Comparison of ENCODE assay signal across 8 cellular contexts in genomic region chr6:43263314-43264178, GRCh38. TPM values are rescaled to one million over a fixed set of nuclear protein-coding genes. Genes with fewer than 3 reads are reported as not detected.
DNase-seq lines count a peak whose midpoint lies in the region; ATAC-seq and TF ChIP-seq lines count a peak whose summit lies in the region.

No MANE protein-coding gene starts in this region.

- no peak for TF ChIP-seq POLR2A in tibial nerve (IDR thresholded peaks at IDR 0.05)

- no peaks in the 10 kb centered on the region for H3K4me1 ChIP-seq in foreskin keratinocyte
- H3K4me1 ChIP-seq in tibial nerve = peaks cover 0 to 5% (median 0%) of the 10 kb centered on the region in 4 donors

- 50 to 54% methylated on average over 10 to 11 of the region's 12 CpGs for WGBS in tibial nerve, 2 donors

- peak; percentile 80 for DNase-seq in RWPE1 (ENCODE audit: low spot score)
- peak; percentile 53 for DNase-seq in activated T-helper 9 cell treated with anti-CD3 and anti-CD28 coated beads, Interleukin-2, amount 50 U/mL, for 16 hours (ENCODE audit: low read depth)
- DNase-seq in foreskin keratinocyte = peak in 1 of 2 donors; percentile 46
- no peak for DNase-seq in osteocyte (ENCODE audit: extremely low spot score, unreplicated experiment)
- DNase-seq in tibial nerve (ENCODE audit: low spot score in 2 of 2) = peak in 1 of 2 donors; percentile 42

- peaks cover 16% of the 10 kb centered on the region for H3K27me3 ChIP-seq in foreskin keratinocyte
- peaks cover 0 to 3% of the 10 kb centered on the region in 2 donors for H3K27me3 ChIP-seq in tibial nerve

- no peak overlapping the region for H3K4me3 Mint-ChIP-seq in osteocyte (ENCODE audit: unreplicated experiment)

- no peak overlapping the region for H3K27ac Mint-ChIP-seq in osteocyte (ENCODE audit: unreplicated experiment)

- H3K9me3 ChIP-seq in tibial nerve = no peaks in the 10 kb centered on the region

- POLR2A ChIA-PET in RWPE1 (lab: Yijun Ruan, JAX; ENCODE audit: low non-redundant PET) = no interaction called here

- peaks cover 9% of the 10 kb centered on the region for H3K4me1 Mint-ChIP-seq in osteocyte (ENCODE audit: unreplicated experiment)

- no peaks in the 10 kb centered on the region for H3K9me3 Mint-ChIP-seq in osteocyte (ENCODE audit: unreplicated experiment)

- peaks cover 12% of the 10 kb centered on the region for H3K27me3 Mint-ChIP-seq in osteocyte (ENCODE audit: unreplicated experiment)

- H3K27ac ChIP-seq in 22Rv1 (no peak overlapping the region), RWPE1 (no peak overlapping the region), foreskin keratinocyte (no peak overlapping the region), tibial nerve (no peak overlapping the region)

- no peak for TF ChIP-seq EP300 in tibial nerve (IDR thresholded peaks at IDR 0.05)

- TF ChIP-seq CTCF in 22Rv1 (IDR thresholded peaks at IDR 0.05) = peak; percentile 93
- TF ChIP-seq CTCF in RWPE1 (conservative IDR thresholded peaks at IDR 0.05; ENCODE audit: low read depth) = peak; percentile 87
- TF ChIP-seq CTCF in foreskin keratinocyte (conservative IDR thresholded peaks at IDR 0.05) = peak; percentile 86
- TF ChIP-seq CTCF in osteocyte (IDR thresholded peaks at IDR 0.05) = peak; percentile 86
- TF ChIP-seq CTCF in tibial nerve (IDR thresholded peaks at IDR 0.05) = peak; percentile 61 to 73 (median 65)

- no peak overlapping the region for H3K4me3 ChIP-seq in tibial nerve

- no peaks in the 10 kb centered on the region for H3K36me3 Mint-ChIP-seq in osteocyte (ENCODE audit: unreplicated experiment)

- CTCF ChIA-PET in RWPE1 (lab: Yijun Ruan, JAX) = interaction anchor here (0.6 to 3.3 kb wide), 17 partner anchors 9 to 585 kb away, joined by 3 to 18 read pairs (median 4); partner anchors contain the start of gene DNPH1

- no peaks in the 10 kb centered on the region for H3K36me3 ChIP-seq in tibial nerve

- ATAC-seq in GM18502 (IDR thresholded peaks at IDR 0.05; ENCODE audit: poor library complexity, unreplicated experiment) = peak; percentile 63
- peak; percentile 55 for ATAC-seq in HG03520 (IDR thresholded peaks at IDR 0.05; ENCODE audit: unreplicated experiment)
- peak; percentile 74 for ATAC-seq in foreskin keratinocyte

RNA-seq across cellular contexts. Expression of gene TTBK1, which starts 20.3 kb away (rescaled TPM):
- total RNA-seq in foreskin keratinocyte = 0.03 and 0.04 TPM in 2 replicates
- 0.02 and 0.06 TPM in 2 replicates for polyA plus RNA-seq in foreskin keratinocyte
- 0.05 and 0.08 TPM in 2 replicates for total RNA-seq in osteocyte
- not detected for total RNA-seq in tibial nerve

RNA-seq across cellular contexts. Expression of gene DNPH1, which starts 34.3 kb away (rescaled TPM):
- total RNA-seq in foreskin keratinocyte = 82.3 and 89.4 TPM in 2 replicates
- polyA plus RNA-seq in foreskin keratinocyte = 147 and 170 TPM in 2 replicates
- 27.2 and 35.6 TPM in 2 replicates for total RNA-seq in osteocyte
- total RNA-seq in tibial nerve = 100 to 1,000 TPM in 2 of 4 donors, 10 to 100 TPM in 2; 61.8 to 114 (median 101) TPM

RNA-seq across cellular contexts. Expression of gene SLC22A7, which starts 34.5 kb away (rescaled TPM):
- total RNA-seq in foreskin keratinocyte (not detected in 2 replicates), osteocyte (not detected in 2 replicates), tibial nerve (not detected)
- not detected in 2 replicates for polyA plus RNA-seq in foreskin keratinocyte

RNA-seq across cellular contexts. Expression of gene CRIP3, which starts 45.1 kb away (rescaled TPM):
- total RNA-seq in foreskin keratinocyte (0.25 TPM in 1 of 2 replicates, not detected in the other), osteocyte (1.4 and 1.8 TPM in 2 replicates), tibial nerve (10 to 100 TPM in 1 of 4 donors, 1 to 10 TPM in 2, not detected in 1; 5.2 to 12.7 (median 6.1) TPM)
- 0.25 and 0.37 TPM in 2 replicates for polyA plus RNA-seq in foreskin keratinocyte
